Comparison of ENCODE assay signal across 9 cellular contexts in the genomic region with DNA sequence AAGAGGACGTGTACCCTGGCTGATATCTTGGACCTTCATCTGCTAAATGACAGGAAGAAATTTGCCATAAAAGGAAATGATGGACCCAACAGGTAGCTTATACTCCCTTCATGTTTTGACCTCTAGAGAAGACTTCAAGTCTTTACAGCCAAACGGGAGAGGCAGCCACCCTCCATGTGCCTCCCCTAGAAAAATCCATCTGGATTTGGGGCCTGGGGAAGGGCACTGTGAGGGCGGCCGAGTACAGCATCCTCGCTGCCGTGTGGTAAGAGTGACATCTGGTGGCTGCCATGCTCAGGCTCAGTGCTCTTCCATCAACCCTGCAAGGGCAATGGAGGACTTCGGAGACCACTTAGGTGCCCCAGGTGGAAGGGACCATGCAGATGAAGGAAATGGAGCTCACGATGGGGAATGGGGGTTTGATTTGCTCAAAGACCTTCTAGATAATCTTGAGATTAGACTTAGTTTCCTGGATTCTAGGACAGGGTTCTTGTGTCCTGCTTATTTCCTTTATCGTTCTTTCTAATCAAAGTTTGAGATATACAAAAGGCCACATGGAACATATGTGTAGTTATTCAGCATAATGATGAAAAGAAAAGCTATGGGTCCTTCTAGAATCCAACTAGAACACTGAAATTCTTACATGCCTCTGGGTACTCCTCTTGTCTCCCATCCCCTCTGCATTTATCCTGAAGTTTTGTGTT. TPM values are rescaled to one million over a fixed set of nuclear protein-coding genes. Genes with fewer than 3 reads are reported as not detected.
DNase-seq lines count a peak whose midpoint lies in the region; ATAC-seq, FAIRE-seq and TF ChIP-seq lines count a peak whose summit lies in the region.
"Had no signal": no experiment of that assay in that cellular context is flagged by ENCODE, and none has a peak within 500 bp of the region (broad histone marks: within the 10 kb centered on the region; RNA-seq: fewer than 3 reads in every experiment).

No MANE protein-coding gene starts in this region.

- FAIRE-seq in HTR-8/SVneo (lab: Jason Lieb, UNC), result no peak
- FAIRE-seq: TTC549 had no signal

- in situ Hi-C loops in brain microvascular endothelial cell (cut with HindIII; ENCODE audit: low pct_ligation_motif_present, low sequenced_read_pairs), result no loop called here

- H3K27me3 ChIP-seq in SJCRH30 (no peaks in the 10 kb centered on the region), brain microvascular endothelial cell (replicated peaks) (peaks cover 2% of the 10 kb centered on the region)

- H3K27ac ChIP-seq in SJCRH30, result no peak overlapping the region
- no peak overlapping the region for H3K27ac ChIP-seq in brain microvascular endothelial cell

- H3K9me3 ChIP-seq in SJCRH30 (replicated peaks), result no peaks in the 10 kb centered on the region

- H3K4me1 ChIP-seq in SJCRH30, result no peaks in the 10 kb centered on the region; the same call in 1 of the 2 replicates

- ATAC-seq in GM18517 (IDR thresholded peaks at IDR 0.05; ENCODE audit: unreplicated experiment), result no peak
- no peak for ATAC-seq in GM19395 (IDR thresholded peaks at IDR 0.05; ENCODE audit: unreplicated experiment)

- H3K36me3 ChIP-seq in SJCRH30 (no peaks in the 10 kb centered on the region), brain microvascular endothelial cell (replicated peaks) (no peaks in the 10 kb centered on the region)

- peak; percentile 19 for DNase-seq in GM04504 (ENCODE audit: low read depth)
- DNase-seq in HTR-8/SVneo (ENCODE audit: insufficient read length, low spot score), result peak; percentile 53
- peak; percentile 63 to 85 for DNase-seq in SJCRH30
- DNase-seq in brain microvascular endothelial cell, result no peak
- peak; percentile 91 for DNase-seq in iPS-NIHi7 (ENCODE audit: extremely low spot score)
- DNase-seq in stimulated activated CD4-positive, alpha-beta T cell treated with anti-CD3 and anti-CD28 coated beads, Interleukin-15, amount 100 ng/mL, for 24 hours, result peak; percentile 53

- peak; percentile 97 for TF ChIP-seq CTCF in brain microvascular endothelial cell (IDR thresholded peaks at IDR 0.05; ENCODE audit: low read depth, low read length, missing control alignments)

- H3K4me3 ChIP-seq in SJCRH30 (no peak overlapping the region), brain microvascular endothelial cell (ENCODE audit: low read depth, low read length) (no peak overlapping the region)

RNA-seq across cellular contexts. Expression of gene AQP9, which starts 44.4 kb away (rescaled TPM):
- total RNA-seq in SJCRH30 (2014; rRNA removed; shearing (Covaris generic)), result 0.53 and 0.67 TPM in 2 replicates
